Comparison of ENCODE assay signal across 20 cellular contexts in the genomic region with DNA sequence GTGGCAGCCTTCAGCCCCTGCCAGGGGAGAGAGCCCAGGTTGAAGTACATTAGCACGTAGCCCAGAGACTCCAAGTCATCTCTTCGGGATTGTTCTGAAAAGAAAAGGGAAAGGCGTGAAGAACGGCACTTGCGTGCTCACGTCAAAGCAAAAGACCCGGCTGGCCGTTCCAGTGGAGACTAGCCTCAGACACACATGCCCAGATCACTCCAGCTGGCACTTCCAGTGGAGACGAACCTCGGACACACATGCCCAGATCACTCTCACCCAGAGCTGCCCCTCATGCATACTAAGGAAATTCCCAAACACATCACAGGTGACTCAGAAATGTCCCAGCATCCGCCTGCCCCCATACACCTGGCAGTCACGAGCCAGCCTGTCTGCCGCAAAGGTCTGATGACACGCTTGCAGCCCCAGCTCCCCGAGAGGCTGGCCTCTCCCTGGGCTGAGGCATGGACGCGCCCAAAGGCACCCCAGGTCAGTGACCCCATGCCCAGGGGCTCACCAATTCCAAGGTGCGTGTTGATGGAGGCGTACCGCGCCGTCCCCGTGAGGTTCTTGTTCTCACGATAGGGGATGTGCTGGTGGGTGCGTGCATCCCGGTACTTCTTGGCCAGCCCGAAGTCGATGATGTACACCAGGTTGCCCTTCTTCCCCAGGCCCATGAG. TPM values are rescaled to one million over a fixed set of nuclear protein-coding genes. Genes with fewer than 3 reads are reported as not detected.
A peak's percentile ranks its signal among the peaks of the same experiment; 100 is the strongest.
DNase-seq lines count a peak whose midpoint lies in the region; ATAC-seq and TF ChIP-seq lines count a peak whose summit lies in the region.
"Had no signal": no experiment of that assay in that cellular context is flagged by ENCODE, and none has a peak within 500 bp of the region (broad histone marks: within the 10 kb centered on the region; RNA-seq: fewer than 3 reads in every experiment).

No MANE protein-coding gene starts in this region.

- H3K36me3 Mint-ChIP-seq in CD4-positive, alpha-beta memory T cell: peaks cover 57 to 68% of the 10 kb centered on the region in 2 donors
- peaks cover 39 to 51% of the 10 kb centered on the region in 2 donors for H3K36me3 Mint-ChIP-seq in activated naive CD4-positive, alpha-beta T cell treated with anti-CD3 and anti-CD28 coated beads, Interleukin-2, amount 50 U/mL, for 72 hours

- DNase-seq in AG04450 (ENCODE audit: low read depth, low spot score): no peak
- no peak for DNase-seq in CD4-positive, alpha-beta memory T cell
- no peak for DNase-seq in activated naive CD4-positive, alpha-beta T cell treated with anti-CD3 and anti-CD28 coated beads, Interleukin-2, amount 50 U/mL, for 72 hours (ENCODE audit: low spot score in 2 of 2)
- peak; percentile 40 for DNase-seq in lower lobe of right lung
- no peak for DNase-seq in coronary artery (ENCODE audit: low spot score)
- DNase-seq: activated B cell treated with CpG ODN at 0.5 μM for 24 hours; activated CD8-positive, alpha-beta memory T cell treated with anti-CD3 and anti-CD28 coated beads for 24 hours; colonic mucosa; NCI-H1417; NCI-H526 treated with DMSO at 0.1 percent for 48 hours; SHP77 treated with DMSO at 0.1 percent for 48 hours; stimulated activated CD4-positive, alpha-beta T cell treated with anti-CD3 and anti-CD28 coated beads, Interleukin-2, amount 100 ng/mL, for 48 hours had no signal

- H3K4me1 ChIP-seq in CD4-positive, alpha-beta memory T cell (ENCODE audit: insufficient read depth, low read length): peaks cover 9% of the 10 kb centered on the region
- peaks cover 7% of the 10 kb centered on the region for H3K4me1 ChIP-seq in lower lobe of right lung
- H3K4me1 ChIP-seq: colonic mucosa had no signal

- TF ChIP-seq CTCF in AG04450 (IDR thresholded peaks at IDR 0.05; ENCODE audit: low read depth, low read length) (no peak), lower lobe of right lung (IDR thresholded peaks at IDR 0.05) (no peak), coronary artery (IDR thresholded peaks at IDR 0.05) (no peak)

- no peaks in the 10 kb centered on the region for H3K27me3 Mint-ChIP-seq in CD4-positive, alpha-beta memory T cell
- H3K27me3 Mint-ChIP-seq: activated B cell treated with CpG ODN at 0.5 μM for 24 hours had no signal

- CTCF ChIA-PET in AG04450 (lab: Charles Lee): interaction anchor here (0.6 kb wide), 1 partner anchor 68 kb away, joined by 3 read pairs; no protein-coding TSS in a partner anchor
- CTCF ChIA-PET in CD4-positive, alpha-beta memory T cell (lab: Charles Lee; ENCODE audit: partially characterized antibody): no interaction called here

- peak overlapping the region; percentile 11 for H3K27ac ChIP-seq in AG04450 (ENCODE audit: low read depth, low read length)
- no peak overlapping the region for H3K27ac ChIP-seq in CD4-positive, alpha-beta memory T cell (ENCODE audit: low read depth, low read length)
- no peak overlapping the region for H3K27ac ChIP-seq in lower lobe of right lung
- H3K27ac ChIP-seq in coronary artery: no peak overlapping the region
- H3K27ac ChIP-seq: colonic mucosa, epithelial cell of prostate, left lung, ovary, skin epidermis had no signal

- H3K9me3 Mint-ChIP-seq in CD4-positive, alpha-beta memory T cell: peaks cover 0 to 2% (median 0%) of the 10 kb centered on the region in 8 donors
- peaks cover 0 to 4% of the 10 kb centered on the region in 2 donors for H3K9me3 Mint-ChIP-seq in activated naive CD4-positive, alpha-beta T cell treated with anti-CD3 and anti-CD28 coated beads, Interleukin-2, amount 50 U/mL, for 72 hours
- H3K9me3 Mint-ChIP-seq: activated B cell treated with CpG ODN at 0.5 μM for 24 hours; activated T-helper 2 cell treated with anti-CD3 and anti-CD28 coated beads, Interferon-gamma antibody, Interleukin-2, Interleukin-4, amounts not matched to agents 10 μg/mL and 5 μg/mL and 100 μg/mL, durations not matched to agents 14 hours and 24 hours and 36 hours had no signal

- peaks cover 82% of the 10 kb centered on the region for H3K36me3 ChIP-seq in CD4-positive, alpha-beta memory T cell (ENCODE audit: insufficient read depth, low read length)
- H3K36me3 ChIP-seq in lower lobe of right lung: peaks cover 87% of the 10 kb centered on the region
- H3K36me3 ChIP-seq: ovary had no signal

- H3K27me3 ChIP-seq in AG04450 (ENCODE audit: control insufficient read depth, insufficient read depth, low read length) (no peaks in the 10 kb centered on the region), lower lobe of right lung (ENCODE audit: low read depth) (no peaks in the 10 kb centered on the region)
- no peaks in the 10 kb centered on the region for H3K27me3 ChIP-seq in CD4-positive, alpha-beta memory T cell (ENCODE audit: insufficient read depth, low read length)
- H3K27me3 ChIP-seq: colonic mucosa, left lung, ovary had no signal

- H3K4me3 ChIP-seq in AG04450 (ENCODE audit: low read depth, low read length) (no peak overlapping the region), lower lobe of right lung (no peak overlapping the region), coronary artery (no peak overlapping the region)
- no peak overlapping the region for H3K4me3 ChIP-seq in CD4-positive, alpha-beta memory T cell (ENCODE audit: low read length in 2 of 2)
- H3K4me3 ChIP-seq: colonic mucosa, left lung, ovary, skin epidermis had no signal

- H3K9me3 ChIP-seq in AG04450 (ENCODE audit: control insufficient read depth, insufficient read depth, low read length): peaks cover 19% of the 10 kb centered on the region
- H3K9me3 ChIP-seq in CD4-positive, alpha-beta memory T cell (ENCODE audit: control insufficient read depth in 1 of 2, low read length in 2 of 2): no peaks in the 10 kb centered on the region
- no peaks in the 10 kb centered on the region for H3K9me3 ChIP-seq in lower lobe of right lung
- H3K9me3 ChIP-seq: colonic mucosa, left lung, ovary had no signal

- POLR2A ChIA-PET in AG04450 (lab: Yijun Ruan, JAX): no interaction called here
- POLR2A ChIA-PET in CD4-positive, alpha-beta memory T cell (lab: Charles Lee; ENCODE audit: partially characterized antibody): interaction anchor here (0.9 to 1.0 kb wide), 2 partner anchors 46 to 78 kb away, joined by 3 to 4 read pairs; no protein-coding TSS in a partner anchor

- no peak for ATAC-seq in activated naive CD4-positive, alpha-beta T cell treated with anti-CD3 and anti-CD28 coated beads, Interleukin-2, amount 50 U/mL, for 72 hours
- ATAC-seq in lower lobe of right lung (no peak), GM18870 (IDR thresholded peaks at IDR 0.05; ENCODE audit: unreplicated experiment) (no peak), GM19452 (IDR thresholded peaks at IDR 0.05; ENCODE audit: unreplicated experiment) (no peak), GM18519 (IDR thresholded peaks at IDR 0.05; ENCODE audit: low FRiP score, unreplicated experiment) (no peak)
- ATAC-seq: left lung had no signal

- intact Hi-C loops in CD4-positive, alpha-beta memory T cell (cut with micrococcal nuclease): no loop called here
- intact Hi-C loops in lower lobe of right lung (cut with DNase I): no loop called here

- H3K4me3 Mint-ChIP-seq in CD4-positive, alpha-beta memory T cell: no peak overlapping the region
- H3K4me3 Mint-ChIP-seq: activated B cell treated with CpG ODN at 0.5 μM for 24 hours had no signal

- peak overlapping the region in 4 of 7 donors; percentile 68 to 83 (median 74) for H3K27ac Mint-ChIP-seq in CD4-positive, alpha-beta memory T cell
- H3K27ac Mint-ChIP-seq in activated naive CD4-positive, alpha-beta T cell treated with anti-CD3 and anti-CD28 coated beads, Interleukin-2, amount 50 U/mL, for 72 hours: peak overlapping the region; percentile 57 to 88
- H3K27ac Mint-ChIP-seq: activated B cell treated with CpG ODN at 0.5 μM for 24 hours; activated T-helper 2 cell treated with anti-CD3 and anti-CD28 coated beads, Interferon-gamma antibody, Interleukin-2, Interleukin-4, amounts not matched to agents 10 μg/mL and 5 μg/mL and 100 μg/mL, durations not matched to agents 14 hours and 24 hours and 36 hours had no signal

- peaks cover 8 to 21% (median 15%) of the 10 kb centered on the region in 4 donors for H3K4me1 Mint-ChIP-seq in CD4-positive, alpha-beta memory T cell

RNA-seq across cellular contexts. Expression of a gene that starts 20.9 kb away (rescaled TPM):
- polyA plus RNA-seq in AG04450 (2011; rRNA removed): 74.4 and 89.9 TPM in 2 replicates
- 101 and 105 TPM in 2 replicates for polyA minus RNA-seq in AG04450 (2011; rRNA and poly(A)+ RNA removed)
- total RNA-seq in CD4-positive, alpha-beta memory T cell: 100 to 1,000 TPM; 182 TPM
- polyA plus RNA-seq in CD4-positive, alpha-beta memory T cell: 10 to 100 TPM; 31.6 to 77.2 TPM
- total RNA-seq in activated naive CD4-positive, alpha-beta T cell treated with anti-CD3 and anti-CD28 coated beads, Interleukin-2, amount 50 U/mL, for 72 hours: 100 to 1,000 TPM; 130 to 171 TPM
- total RNA-seq in lower lobe of right lung: 146 TPM

RNA-seq across cellular contexts. Expression of a gene that starts 23.8 kb away (rescaled TPM):
- polyA plus RNA-seq in AG04450 (2011; rRNA removed): 61.7 and 80.3 TPM in 2 replicates
- polyA minus RNA-seq in AG04450 (2011; rRNA and poly(A)+ RNA removed): 49.6 and 71.2 TPM in 2 replicates
- 10 to 100 TPM; 30.3 to 31.4 TPM for total RNA-seq in CD4-positive, alpha-beta memory T cell
- polyA plus RNA-seq in CD4-positive, alpha-beta memory T cell: 1 to 10 TPM; 1.4 to 5.6 TPM
- total RNA-seq in activated naive CD4-positive, alpha-beta T cell treated with anti-CD3 and anti-CD28 coated beads, Interleukin-2, amount 50 U/mL, for 72 hours: 100 to 1,000 TPM in 1 of 2 donors, 1 to 10 TPM in 1; 8.6 to 197 TPM
- 81.9 TPM for total RNA-seq in lower lobe of right lung

RNA-seq across cellular contexts. Expression of a gene that starts 40.0 kb away (rescaled TPM):
- polyA plus RNA-seq in AG04450 (2011; rRNA removed): 11.1 and 13.2 TPM in 2 replicates
- 15.9 and 16.9 TPM in 2 replicates for polyA minus RNA-seq in AG04450 (2011; rRNA and poly(A)+ RNA removed)
- 10 to 100 TPM; 80.5 to 88.7 TPM for total RNA-seq in CD4-positive, alpha-beta memory T cell
- polyA plus RNA-seq in CD4-positive, alpha-beta memory T cell: 10 to 100 TPM; 41.6 to 43.6 TPM
- 10 to 100 TPM; 34.6 to 51.3 TPM for total RNA-seq in activated naive CD4-positive, alpha-beta T cell treated with anti-CD3 and anti-CD28 coated beads, Interleukin-2, amount 50 U/mL, for 72 hours
- 63.4 TPM for total RNA-seq in lower lobe of right lung
